ENCODE assay signal across 1 cellular context in the genomic region with DNA sequence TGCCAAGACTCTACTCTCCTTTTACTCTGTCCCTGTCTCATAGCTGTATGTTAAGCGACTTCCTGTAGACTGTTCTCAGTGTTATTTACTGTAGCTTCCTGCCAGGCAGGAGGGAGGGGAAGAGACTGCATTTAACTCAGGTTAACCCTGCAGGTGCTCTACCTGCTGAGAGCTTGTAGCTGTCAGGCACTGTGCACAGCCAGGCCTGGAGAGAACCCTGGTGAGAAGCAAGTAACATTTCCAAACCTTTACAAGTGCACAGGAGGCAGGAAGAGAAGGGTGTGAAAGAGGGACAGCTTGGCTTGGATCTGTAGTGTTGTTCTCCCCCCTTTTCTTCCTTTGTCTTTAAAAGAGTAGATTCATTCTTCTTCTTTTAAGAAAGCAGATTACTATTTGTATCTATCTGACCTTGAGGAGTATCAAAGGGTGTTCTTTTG.
TF ChIP-seq lines count a peak whose summit lies in the region.

No MANE protein-coding gene starts in this region.

TF ChIP-seq in IMR-90, 13 proteins besides CTCF, POLR2A, EP300 and RAD21:
- TF ChIP-seq MAFK (IDR thresholded peaks at IDR 0.05; ENCODE audit: low read depth, low read length) = no peak
